ENCODE assay signal across 10 cellular contexts in genomic region chr1:26171084-26172072, GRCh38. TPM values are rescaled to one million over a fixed set of nuclear protein-coding genes. Genes with fewer than 3 reads are reported as not detected.
DNase-seq lines count a peak whose midpoint lies in the region; ATAC-seq and TF ChIP-seq lines count a peak whose summit lies in the region.
"Had no signal": no experiment of that assay in that cellular context is flagged by ENCODE, and none has a peak within 500 bp of the region (broad histone marks: within the 10 kb centered on the region; RNA-seq: fewer than 3 reads in every experiment).

Gene ZNF593OS (minus strand): TSS chr1:26171832. CDS start chr1:26171661, 171 bp downstream.

- POLR2A ChIA-PET in activated CD4-positive, alpha-beta T cell treated with anti-CD3 and anti-CD28 coated beads for 36 hours (lab: Charles Lee) = no interaction called here

- H3K27me3 ChIP-seq in smooth muscle cell (ENCODE audit: low read depth) = no peaks in the 10 kb centered on the region

- H3K27me3 Mint-ChIP-seq in activated CD4-positive, alpha-beta T cell treated with anti-CD3 and anti-CD28 coated beads for 36 hours = no peaks in the 10 kb centered on the region
- no peaks in the 10 kb centered on the region for H3K27me3 Mint-ChIP-seq in T-helper 17 cell

- H3K9ac ChIP-seq in smooth muscle cell (ENCODE audit: low read depth) = no peak within 1 kb of the TSS

- H3K4me3 Mint-ChIP-seq in activated CD4-positive, alpha-beta T cell treated with anti-CD3 and anti-CD28 coated beads for 36 hours = peak within 1 kb of the TSS; percentile 95
- peak within 1 kb of the TSS; percentile 92 for H3K4me3 Mint-ChIP-seq in T-helper 17 cell

- no peaks in the 10 kb centered on the region for H3K9me3 ChIP-seq in T-helper 17 cell (ENCODE audit: control insufficient read depth, low read length, poor library complexity, severe bottlenecking)
- H3K9me3 ChIP-seq in smooth muscle cell (replicated peaks; ENCODE audit: low read depth) = no peaks in the 10 kb centered on the region

- H3K27ac ChIP-seq in smooth muscle cell (ENCODE audit: low read depth) = no peak within 1 kb of the TSS

- 95% methylated on average over 33 of the region's 34 CpGs for WGBS in smooth muscle cell (ENCODE audit: low lambda C conversion rate)

- peak within 1 kb of the TSS; percentile 97 for H3K4me2 ChIP-seq in smooth muscle cell

- peaks cover 12% of the 10 kb centered on the region for H3K36me3 Mint-ChIP-seq in activated CD4-positive, alpha-beta T cell treated with anti-CD3 and anti-CD28 coated beads for 36 hours (ENCODE audit: low read depth)
- no peaks in the 10 kb centered on the region for H3K36me3 Mint-ChIP-seq in T-helper 17 cell (ENCODE audit: low read depth)

- H3K27ac Mint-ChIP-seq in activated CD4-positive, alpha-beta T cell treated with anti-CD3 and anti-CD28 coated beads for 36 hours = no peak within 1 kb of the TSS
- H3K27ac Mint-ChIP-seq in T-helper 17 cell = peak within 1 kb of the TSS; percentile 79

- TF ChIP-seq CTCF in fibroblast of mammary gland (conservative IDR thresholded peaks at IDR 0.05; ENCODE audit: control insufficient read depth, insufficient read depth, low read depth, low read length) (no peak), smooth muscle cell (IDR thresholded peaks at IDR 0.05; ENCODE audit: borderline replicate concordance, insufficient read depth, poor library complexity, severe bottlenecking) (no peak)

- no peak for DNase-seq in activated CD4-positive, alpha-beta T cell treated with anti-CD3 and anti-CD28 coated beads for 36 hours
- DNase-seq in activated CD4-positive, alpha-beta T cell treated with anti-CD3 and anti-CD28 coated beads for 4 hours = no peak
- DNase-seq in T-helper 17 cell (no peak), fibroblast of mammary gland (ENCODE audit: low read depth) (no peak), smooth muscle cell (lab: John Stamatoyannopoulos, UW; ENCODE audit: unreplicated experiment) (no peak), NCI-H345 treated with DMSO at 0.1 percent for 48 hours (lab: John Stamatoyannopoulos, UW; ENCODE audit: unreplicated experiment) (no peak), activated gamma-delta T cell treated with Interleukin-2 at 50 U/mL for 16 hours (no peak)
- DNase-seq: erythroblast had no signal

- no peak within 1 kb of the TSS for H2AFZ ChIP-seq in smooth muscle cell (ENCODE audit: low read depth)

- intact Hi-C loops in activated CD4-positive, alpha-beta T cell treated with anti-CD3 and anti-CD28 coated beads for 36 hours (cut with DNase I, micrococcal nuclease) = no loop called here

- peaks cover 20% of the 10 kb centered on the region for H3K4me1 ChIP-seq in smooth muscle cell (ENCODE audit: low read depth)

- ATAC-seq in activated CD4-positive, alpha-beta T cell treated with anti-CD3 and anti-CD28 coated beads for 36 hours = no peak
- ATAC-seq in T-helper 17 cell (no peak), HG03460 (IDR thresholded peaks at IDR 0.05; ENCODE audit: unreplicated experiment) (no peak)

- no peaks in the 10 kb centered on the region for H3K9me3 Mint-ChIP-seq in activated CD4-positive, alpha-beta T cell treated with anti-CD3 and anti-CD28 coated beads for 36 hours (ENCODE audit: low read depth)

- peaks cover 8% of the 10 kb centered on the region for H3K4me1 Mint-ChIP-seq in activated CD4-positive, alpha-beta T cell treated with anti-CD3 and anti-CD28 coated beads for 36 hours
- H3K4me1 Mint-ChIP-seq in T-helper 17 cell = peaks cover 11% of the 10 kb centered on the region

- no peaks in the 10 kb centered on the region for H3K36me3 ChIP-seq in smooth muscle cell (ENCODE audit: low read depth)

- H4K20me1 ChIP-seq in smooth muscle cell (ENCODE audit: low read depth) = no peaks in the 10 kb centered on the region

- H3K4me3 ChIP-seq in fibroblast of mammary gland (ENCODE audit: control insufficient read depth, low read depth, low read length) (peak within 1 kb of the TSS; percentile 76), smooth muscle cell (peak within 1 kb of the TSS; percentile 84)

- H3K79me2 ChIP-seq in smooth muscle cell (ENCODE audit: low read depth) = peaks cover 4% of the 10 kb centered on the region

- CTCF ChIA-PET in activated CD4-positive, alpha-beta T cell treated with anti-CD3 and anti-CD28 coated beads for 36 hours (lab: Charles Lee) = interaction anchor here (0.6 to 2.0 kb wide), 7 partner anchors 9 to 435 kb away, joined by 3 to 4 read pairs (median 4); partner anchors contain the start of gene CEP85

- H3F3A ChIP-seq in smooth muscle cell (ENCODE audit: low read depth) = no peaks in the 10 kb centered on the region

RNA-seq across cellular contexts. Expression of gene ZNF593OS, which starts in this region (rescaled TPM):
- not detected for total RNA-seq in activated CD4-positive, alpha-beta T cell treated with anti-CD3 and anti-CD28 coated beads for 36 hours
- total RNA-seq in T-helper 17 cell (not detected), smooth muscle cell (not detected in 2 replicates)
- 1.5 TPM in 1 of 2 replicates, not detected in the other for polyA plus RNA-seq in smooth muscle cell
- total RNA-seq: RPMI7951 had no signal
